In genomic region chrX:48802813-48803261, GRCh38 we compare ENCODE assay signal across 8 cellular contexts. TPM values are rescaled to one million over a fixed set of nuclear protein-coding genes. Genes with fewer than 3 reads are reported as not detected.
DNase-seq lines count a peak whose midpoint lies in the region; ATAC-seq, FAIRE-seq and TF ChIP-seq lines count a peak whose summit lies in the region.

No MANE protein-coding gene starts in this region.

- H3K9me3 ChIP-seq in RWPE2 (ENCODE audit: severe bottlenecking) (no peaks in the 10 kb centered on the region), esophagus muscularis mucosa (no peaks in the 10 kb centered on the region), prostate gland (no peaks in the 10 kb centered on the region)

- 41% methylated on average over 7 of the region's 7 CpGs for WGBS in esophagus muscularis mucosa
- WGBS in prostate gland = 52% methylated on average over 6 of the region's 7 CpGs

- H3K27ac ChIP-seq in RWPE2 (ENCODE audit: poor library complexity, severe bottlenecking) = peak overlapping the region; percentile 69
- peak overlapping the region; percentile 91 to 94 (median 94) for H3K27ac ChIP-seq in esophagus muscularis mucosa (replicated peaks in 1 of 4)
- peak overlapping the region; percentile 93 to 97 for H3K27ac ChIP-seq in prostate gland

- H3K4me3 ChIP-seq in RWPE2 (ENCODE audit: severe bottlenecking) (peak overlapping the region; percentile 47), esophagus muscularis mucosa (peak overlapping the region; percentile 58 to 70 (median 62)), prostate gland (peak overlapping the region; percentile 44 to 46)

- no peak for FAIRE-seq in D721Med (lab: Jason Lieb, UNC)

- peaks cover 7% of the 10 kb centered on the region for H3K36me3 ChIP-seq in RWPE2 (ENCODE audit: low read depth)
- peaks cover 0 to 22% (median 9%) of the 10 kb centered on the region in 4 donors for H3K36me3 ChIP-seq in esophagus muscularis mucosa
- no peaks in the 10 kb centered on the region for H3K36me3 ChIP-seq in prostate gland

- DNase-seq in EH (ENCODE audit: low read depth) = peak; percentile 19
- DNase-seq in RWPE2 (ENCODE audit: low spot score) = no peak
- DNase-seq in esophagus muscularis mucosa (ENCODE audit: extremely low spot score) = no peak
- no peak for DNase-seq in prostate gland (ENCODE audit: low spot score)
- no peak for DNase-seq in GM10266 (ENCODE audit: extremely low spot score)
- DNase-seq in stimulated activated CD4-positive, alpha-beta T cell treated with anti-CD3 and anti-CD28 coated beads, Interleukin-15, amount 100 ng/mL, for 24 hours = no peak
- no peak for DNase-seq in D721Med (ENCODE audit: insufficient read length, low spot score)

- no peaks in the 10 kb centered on the region for H3K4me1 ChIP-seq in RWPE2 (ENCODE audit: insufficient read depth, poor library complexity, severe bottlenecking)
- H3K4me1 ChIP-seq in esophagus muscularis mucosa = peaks cover 6 to 16% (median 10%) of the 10 kb centered on the region in 4 donors
- H3K4me1 ChIP-seq in prostate gland (replicated peaks) = no peaks in the 10 kb centered on the region

- no peak for TF ChIP-seq CTCF in RWPE2 (IDR thresholded peaks at IDR 0.05; ENCODE audit: poor library complexity, severe bottlenecking)
- no peak for TF ChIP-seq CTCF in esophagus muscularis mucosa (IDR thresholded peaks at IDR 0.05)
- TF ChIP-seq CTCF in prostate gland (IDR thresholded peaks at IDR 0.05) = no peak
- TF ChIP-seq CTCF in GM10266 (IDR thresholded peaks at IDR 0.05; ENCODE audit: control insufficient read depth, insufficient read depth, low read depth, missing control alignments) = no peak
- TF ChIP-seq CTCF in D721Med (IDR thresholded peaks at IDR 0.05; ENCODE audit: insufficient read depth, missing control alignments) = no peak

- intact Hi-C loops in esophagus muscularis mucosa (cut with DNase I) (loop anchor here (2.0 to 5.0 kb wide), 2 partner anchors 66 to 89 kb away; no protein-coding TSS in a partner anchor), prostate gland (cut with DNase I) (loop anchor here (5.0 to 10.0 kb wide), 3 partner anchors 94 to 242 kb away; partner anchors contain the start of genes PQBP1, SUV39H1, TFE3 and TIMM17B)

- TF ChIP-seq POLR2A in esophagus muscularis mucosa (IDR thresholded peaks at IDR 0.05; ENCODE audit: low read depth) = no peak
- TF ChIP-seq POLR2A in prostate gland (IDR thresholded peaks at IDR 0.05) = no peak

- H3K27me3 ChIP-seq in RWPE2 (ENCODE audit: insufficient read depth, poor library complexity, severe bottlenecking) = no peaks in the 10 kb centered on the region
- no peaks in the 10 kb centered on the region for H3K27me3 ChIP-seq in esophagus muscularis mucosa
- H3K27me3 ChIP-seq in prostate gland (replicated peaks; ENCODE audit: insufficient read depth) = no peaks in the 10 kb centered on the region

- no peak for ATAC-seq in RWPE2 (ENCODE audit: low read depth)
- ATAC-seq in HG02938 (IDR thresholded peaks at IDR 0.05; ENCODE audit: unreplicated experiment) = no peak

- no peak for TF ChIP-seq EP300 in esophagus muscularis mucosa (IDR thresholded peaks at IDR 0.05)

RNA-seq across cellular contexts. Expression of gene HDAC6, which starts 1.0 kb away (rescaled TPM):
- total RNA-seq in esophagus muscularis mucosa (10 to 100 TPM; 26.8 to 64.0 (median 47.7) TPM), prostate gland (100 to 1,000 TPM; 102 to 113 TPM)

RNA-seq across cellular contexts. Expression of gene GATA1, which starts 16.4 kb away (rescaled TPM):
- under 1 TPM in 1 of 4 donors, not detected in 3; 0.50 TPM for total RNA-seq in esophagus muscularis mucosa
- not detected for total RNA-seq in prostate gland

RNA-seq across cellular contexts. Expression of gene ERAS, which starts 23.5 kb away (rescaled TPM):
- not detected for total RNA-seq in esophagus muscularis mucosa
- total RNA-seq in prostate gland = not detected

RNA-seq across cellular contexts. Expression of gene PCSK1N, which starts 32.6 kb away (rescaled TPM):
- total RNA-seq in esophagus muscularis mucosa = 10 to 100 TPM in 1 of 4 donors, 1 to 10 TPM in 3; 2.9 to 15.2 (median 7.7) TPM
- total RNA-seq in prostate gland = 10 to 100 TPM; 45.4 to 77.7 TPM

RNA-seq across cellular contexts. Expression of gene GLOD5, which starts 41.3 kb away (rescaled TPM):
- total RNA-seq in esophagus muscularis mucosa = not detected
- total RNA-seq in prostate gland = under 1 TPM in 1 of 2 donors, not detected in 1; 0.41 TPM
